ENCODE assay signal across 10 cellular contexts in genomic region chr2:81324046-81324445, GRCh38.
DNase-seq lines count a peak whose midpoint lies in the region; ATAC-seq, FAIRE-seq and TF ChIP-seq lines count a peak whose summit lies in the region.
"Had no signal": no experiment of that assay in that cellular context is flagged by ENCODE, and none has a peak within 500 bp of the region (broad histone marks: within the 10 kb centered on the region; RNA-seq: fewer than 3 reads in every experiment).

No MANE protein-coding gene starts in this region.

- in situ Hi-C loops in brain microvascular endothelial cell (cut with HindIII; ENCODE audit: low pct_ligation_motif_present, low sequenced_read_pairs), result no loop called here

- H3K36me3 ChIP-seq in brain microvascular endothelial cell (replicated peaks), result no peaks in the 10 kb centered on the region

- H3K4me3 ChIP-seq in brain microvascular endothelial cell (ENCODE audit: low read depth, low read length), result no peak overlapping the region

- no peaks in the 10 kb centered on the region for H3K27me3 ChIP-seq in brain microvascular endothelial cell (replicated peaks)

- DNase-seq in NCI-H748 (lab: John Stamatoyannopoulos, UW; ENCODE audit: unreplicated experiment) (peak; percentile 62), NCI-H748 treated with DMSO at 0.1 percent for 48 hours (lab: John Stamatoyannopoulos, UW) (no peak), NCI-H2081 (lab: John Stamatoyannopoulos, UW) (peak; percentile 29 to 53), brain microvascular endothelial cell (no peak), renal cortical epithelial cell (ENCODE audit: low read depth) (peak; percentile 31), omental fat pad (ENCODE audit: low spot score) (no peak), GM12891 (ENCODE audit: insufficient read length, low spot score) (no peak)
- no peak for DNase-seq in stimulated activated CD4-positive, alpha-beta T cell treated with anti-CD3 and anti-CD28 coated beads, Interleukin-1b, Interleukin-23, amount 100 ng/mL, for 48 hours
- DNase-seq: stimulated activated naive CD8-positive, alpha-beta T cell treated with anti-CD3 and anti-CD28 coated beads, Interleukin-15, amount 100 ng/mL, for 72 hours had no signal

- no peak for TF ChIP-seq POLR2A in GM12891 (IDR thresholded peaks at IDR 0.05; ENCODE audit: low read depth, low read length)

- TF ChIP-seq CTCF in brain microvascular endothelial cell (IDR thresholded peaks at IDR 0.05; ENCODE audit: low read depth, low read length, missing control alignments) (peak; percentile 39), omental fat pad (IDR thresholded peaks at IDR 0.05) (no peak)

- FAIRE-seq in GM12891 (lab: Jason Lieb, UNC), result no peak
- FAIRE-seq: islet of Langerhans had no signal

- no peak for ATAC-seq in omental fat pad (ENCODE audit: low FRiP score)
- ATAC-seq: stimulated activated naive CD8-positive, alpha-beta T cell treated with anti-CD3 and anti-CD28 coated beads, Interleukin-15, amount 100 ng/mL, for 72 hours had no signal

- no peak overlapping the region for H3K27ac ChIP-seq in brain microvascular endothelial cell

TF ChIP-seq in GM12891, 5 proteins besides CTCF, POLR2A, EP300 and RAD21:
- no peak for TF ChIP-seq SPI1 (IDR thresholded peaks at IDR 0.05; ENCODE audit: low read depth, low read length)
- TF ChIP-seq POU2F2 (IDR thresholded peaks at IDR 0.05; ENCODE audit: low read depth, low read length), result no peak
TF ChIP-seq in GM12891: peak in this region for 0.

Comparison
In these comparisons a context has a peak if more than half of its experiments do, and no peak if none do; other contexts are left out.
1. DNase-seq: peak in NCI-H748 (single experiment), NCI-H2081 (2 of 2) and renal cortical epithelial cell (single experiment); none in NCI-H748 treated with DMSO at 0.1 percent for 48 hours (single experiment), brain microvascular endothelial cell (single experiment), stimulated activated CD4-positive, alpha-beta T cell treated with anti-CD3 and anti-CD28 coated beads, Interleukin-1b, Interleukin-23, amount 100 ng/mL, for 48 hours (single experiment), omental fat pad (single experiment) and GM12891 (single experiment).